In the genomic region with DNA sequence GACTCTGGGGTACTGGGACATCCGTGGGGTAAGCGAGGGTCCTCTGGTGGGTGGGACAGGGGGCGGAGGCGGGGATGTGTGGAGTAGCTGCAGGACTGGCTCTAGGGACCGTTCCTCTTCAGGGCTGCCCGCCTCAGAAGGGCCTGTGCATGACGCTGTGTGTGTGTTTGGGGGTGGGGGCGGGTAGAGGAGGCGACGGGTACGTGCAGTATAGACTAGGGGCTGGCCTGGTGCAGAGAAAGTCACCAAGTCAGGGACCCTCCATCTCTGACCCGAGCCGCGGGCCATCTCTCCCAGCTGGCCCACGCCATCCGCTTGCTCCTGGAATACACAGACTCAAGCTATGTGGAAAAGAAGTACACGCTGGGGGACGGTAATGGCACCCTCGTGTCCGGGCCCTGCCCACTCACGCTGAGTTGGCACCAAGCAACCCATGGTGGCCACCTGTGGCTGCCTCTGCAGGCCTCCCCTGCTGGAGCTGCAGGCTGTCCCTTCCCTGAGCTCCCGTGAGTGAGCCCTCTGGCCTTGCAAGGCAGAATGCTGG, we compare ENCODE assay signal across 12 cellular contexts. TPM values are rescaled to one million over a fixed set of nuclear protein-coding genes. Genes with fewer than 3 reads are reported as not detected.
A peak's percentile ranks its signal among the peaks of the same experiment; 100 is the strongest.
DNase-seq lines count a peak whose midpoint lies in the region; ATAC-seq and TF ChIP-seq lines count a peak whose summit lies in the region.
"Had no signal": no experiment of that assay in that cellular context is flagged by ENCODE, and none has a peak within 500 bp of the region (broad histone marks: within the 10 kb centered on the region; RNA-seq: fewer than 3 reads in every experiment).

No MANE protein-coding gene starts in this region.

- no peaks in the 10 kb centered on the region for H3K4me1 ChIP-seq in ascending aorta
- H3K4me1 ChIP-seq: body of pancreas had no signal

- H3K27me3 ChIP-seq in ascending aorta = no peaks in the 10 kb centered on the region
- H3K27me3 ChIP-seq: body of pancreas had no signal

- H3K27ac ChIP-seq in ascending aorta = no peak overlapping the region
- H3K27ac ChIP-seq: body of pancreas, C4-2B had no signal

- DNase-seq in AG10803 (ENCODE audit: low read depth) = no peak
- no peak for DNase-seq in ascending aorta (ENCODE audit: low spot score in 2 of 2)
- no peak for DNase-seq in left ventricle myocardium superior
- DNase-seq in sciatic nerve (ENCODE audit: low spot score) = no peak
- DNase-seq in cerebellar nuclear complex (lab: John Stamatoyannopoulos, UW) = no peak
- DNase-seq in retina = no peak
- DNase-seq in ACHN = no peak
- DNase-seq: body of pancreas, NCI-H2107 had no signal

- peak; percentile 30 for ATAC-seq in left ventricle myocardium superior
- ATAC-seq in sciatic nerve = peak; percentile 56
- no peak for ATAC-seq in GM19035 (IDR thresholded peaks at IDR 0.05; ENCODE audit: unreplicated experiment)
- ATAC-seq: body of pancreas had no signal

- TF ChIP-seq CTCF in AG10803 (conservative IDR thresholded peaks at IDR 0.05; ENCODE audit: low read length) (no peak), ascending aorta (IDR thresholded peaks at IDR 0.05) (no peak)

- H3K36me3 ChIP-seq in ascending aorta = no peaks in the 10 kb centered on the region

- H3K4me3 ChIP-seq in AG10803 (ENCODE audit: low read length) = peak overlapping the region; percentile 29
- peak overlapping the region; percentile 6 to 57 for H3K4me3 ChIP-seq in ascending aorta
- H3K4me3 ChIP-seq: body of pancreas had no signal

- intact Hi-C loops in ascending aorta (cut with DNase I) (no loop called here), left ventricle myocardium superior (cut with micrococcal nuclease) (no loop called here), sciatic nerve (cut with DNase I) (no loop called here)

- no peaks in the 10 kb centered on the region for H3K9me3 ChIP-seq in ascending aorta

- in situ Hi-C loops in ACHN (cut with HindIII; ENCODE audit: low pct_ligation_motif_present, low pct_unique_long_range_greater_than_20kb, low sequenced_read_pairs) = no loop called here

RNA-seq across cellular contexts. Expression of gene GSTM5, which starts 0.3 kb away (rescaled TPM):
- total RNA-seq in ascending aorta = 23.3 TPM
- total RNA-seq in left ventricle myocardium superior = 2.6 TPM
- total RNA-seq in sciatic nerve = 41.6 TPM
- total RNA-seq: naive thymus-derived CD8-positive, alpha-beta T cell had no signal

RNA-seq across cellular contexts. Expression of gene GSTM1, which starts 24.8 kb away (rescaled TPM):
- 89.4 TPM for total RNA-seq in ascending aorta
- total RNA-seq in left ventricle myocardium superior = not detected
- 91.5 TPM for total RNA-seq in sciatic nerve

RNA-seq across cellular contexts. Expression of gene GSTM3, which starts 28.4 kb away (rescaled TPM):
- total RNA-seq in ascending aorta (59.2 TPM), left ventricle myocardium superior (113 TPM), sciatic nerve (104 TPM)

RNA-seq across cellular contexts. Expression of gene GSTM2, which starts 44.5 kb away (rescaled TPM):
- total RNA-seq in ascending aorta = 20.3 TPM
- total RNA-seq in left ventricle myocardium superior = 83.6 TPM
- 194 TPM for total RNA-seq in sciatic nerve

RNA-seq across cellular contexts. Expression of gene EPS8L3, which starts 51.3 kb away (rescaled TPM):
- total RNA-seq in ascending aorta = not detected
- not detected for total RNA-seq in left ventricle myocardium superior
- total RNA-seq in sciatic nerve = not detected
- total RNA-seq: naive thymus-derived CD8-positive, alpha-beta T cell had no signal

Comparison
In these comparisons a context has a peak if more than half of its experiments do, and no peak if none do; other contexts are left out.
1. RNA of gene GSTM1, which starts 24.8 kb away (total RNA-seq): 91.5 TPM in sciatic nerve (single experiment) and 89.4 TPM in ascending aorta (single experiment); not detected in left ventricle myocardium superior (single experiment); every median in the first group is over 10 times any median in the second.